ENCODE assay signal across 11 cellular contexts in genomic region chr9:71628247-71628646, GRCh38.
DNase-seq lines count a peak whose midpoint lies in the region; ATAC-seq, FAIRE-seq and TF ChIP-seq lines count a peak whose summit lies in the region.
"Had no signal": no experiment of that assay in that cellular context is flagged by ENCODE, and none has a peak within 500 bp of the region (broad histone marks: within the 10 kb centered on the region; RNA-seq: fewer than 3 reads in every experiment).

No MANE protein-coding gene starts in this region.

- no peak for ATAC-seq in CD8-positive, alpha-beta T cell
- peak; percentile 84 for ATAC-seq in K562
- ATAC-seq in lung (ENCODE audit: insufficient read depth, low FRiP score): no peak
- no peak for ATAC-seq in HG03175 (IDR thresholded peaks at IDR 0.05; ENCODE audit: unreplicated experiment)
- ATAC-seq: stimulated activated naive CD8-positive, alpha-beta T cell treated with anti-CD3 and anti-CD28 coated beads, Interleukin-15, amount 100 ng/mL, for 72 hours had no signal

- TF ChIP-seq CTCF in CD8-positive, alpha-beta T cell (IDR thresholded peaks at IDR 0.05): peak; percentile 24
- TF ChIP-seq CTCF in K562 (IDR thresholded peaks at IDR 0.05 in 2 of 3, conservative IDR thresholded peaks at IDR 0.05 in 1 of 3; ENCODE audit: insufficient read depth in 2 of 3, low read depth in 1 of 3, low read length in 3 of 3): peak; percentile 61 to 67 (median 63)
- peak; percentile 1 for TF ChIP-seq CTCF in lung (IDR thresholded peaks at IDR 0.05; ENCODE audit: control extremely low read depth, extremely low read depth)

- no peaks in the 10 kb centered on the region for H3K9me3 ChIP-seq in CD8-positive, alpha-beta T cell (ENCODE audit: low read length)
- H3K9me3 ChIP-seq in K562 (replicated peaks; ENCODE audit: control insufficient read depth, insufficient read depth, low read depth, low read length) (no peaks in the 10 kb centered on the region), lung (ENCODE audit: control insufficient read depth in 2 of 2, insufficient read depth in 1 of 2, low read length in 1 of 2) (no peaks in the 10 kb centered on the region)

- no peaks in the 10 kb centered on the region for H3K36me3 ChIP-seq in CD8-positive, alpha-beta T cell (ENCODE audit: insufficient read depth, low read length)
- H3K36me3 ChIP-seq in K562 (ENCODE audit: control insufficient read depth, insufficient read depth, low read length): no peaks in the 10 kb centered on the region
- no peaks in the 10 kb centered on the region for H3K36me3 ChIP-seq in lung (ENCODE audit: control insufficient read depth in 2 of 2, insufficient read depth in 2 of 2, low read length in 2 of 2)

- no peaks in the 10 kb centered on the region for H3K36me3 Mint-ChIP-seq in CD8-positive, alpha-beta T cell

- H3K27ac ChIP-seq in CD8-positive, alpha-beta T cell (ENCODE audit: low read depth, low read length): no peak overlapping the region
- H3K27ac ChIP-seq in K562 (ENCODE audit: extremely low read depth, low read depth, low read length) (no peak overlapping the region), lung (ENCODE audit: low read depth in 1 of 2, low read length in 1 of 2) (no peak overlapping the region), caudate nucleus (ENCODE audit: low read depth, low read length) (no peak overlapping the region)

- TF ChIP-seq EP300 in K562 (IDR thresholded peaks at IDR 0.05; ENCODE audit: low read length): no peak

- no peaks in the 10 kb centered on the region for H3K79me2 ChIP-seq in K562 (ENCODE audit: control insufficient read depth, insufficient read depth, low read length)

- DNase-seq in CD8-positive, alpha-beta T cell: no peak
- DNase-seq in HT1080 (ENCODE audit: low read depth) (peak; percentile 8), K562 (ENCODE audit: extremely low read depth in 1 of 4, low spot score in 3 of 4) (peak in 1 of 4 experiments; percentile 45), lung (ENCODE audit: low spot score) (no peak), caudate nucleus (lab: John Stamatoyannopoulos, UW) (no peak)
- DNase-seq in activated CD4-positive, CD25-positive, alpha-beta regulatory T cell treated with anti-CD3 and anti-CD28 coated beads, Interleukin-2, amount 50 U/mL, for 72 hours: no peak
- DNase-seq: NCI-H446; stimulated activated naive CD8-positive, alpha-beta T cell treated with anti-CD3 and anti-CD28 coated beads, Interleukin-15, amount 100 ng/mL, for 72 hours had no signal

- peak; percentile 73 to 86 for TF ChIP-seq RAD21 in K562 (CRISPR knock-in tag; conservative IDR thresholded peaks at IDR 0.05 in 1 of 2, IDR thresholded peaks at IDR 0.05 in 1 of 2)

- BruUV-seq in K562 (replicated peaks; lab: Mats Ljungman, UMichigan): no TSS peak

- intact Hi-C loops in CD8-positive, alpha-beta T cell (cut with DNase I, micrococcal nuclease): loop anchor here in 1 of 2 experiments (1.0 to 2.0 kb wide), 2 partner anchors 141 to 191 kb away; partner anchors contain the start of gene CEMIP2
- intact Hi-C loops in K562 (cut with micrococcal nuclease): loop anchor here (1.0 to 5.0 kb wide), 3 partner anchors 53 to 134 kb away; no protein-coding TSS in a partner anchor

- no peaks in the 10 kb centered on the region for H4K20me1 ChIP-seq in K562 (replicated peaks; ENCODE audit: control insufficient read depth, insufficient read depth, low read length)

- no peaks in the 10 kb centered on the region for H3K27me3 Mint-ChIP-seq in CD8-positive, alpha-beta T cell (ENCODE audit: low read depth)
- H3K27me3 Mint-ChIP-seq: stimulated activated naive CD8-positive, alpha-beta T cell treated with anti-CD3 and anti-CD28 coated beads, Interleukin-15, amount 100 ng/mL, for 72 hours had no signal

- POLR2A ChIA-PET in CD8-positive, alpha-beta T cell (lab: Charles Lee): no interaction called here
- POLR2A ChIA-PET in K562 (lab: Yijun Ruan, JAX): interaction anchor here (0.6 kb wide), 1 partner anchor 148 kb away, joined by 3 read pairs; no protein-coding TSS in a partner anchor

- H3K4me2 ChIP-seq in K562 (ENCODE audit: insufficient read depth, low read length): no peak overlapping the region

- no peaks in the 10 kb centered on the region for H3K4me1 ChIP-seq in CD8-positive, alpha-beta T cell (ENCODE audit: insufficient read depth, low read length)
- H3K4me1 ChIP-seq in K562 (replicated peaks in 1 of 2; ENCODE audit: control insufficient read depth in 2 of 2, insufficient read depth in 2 of 2, low read length in 2 of 2) (peaks cover 0 to 27% of the 10 kb centered on the region in 2 experiments; a peak in 3 of 5 replicates), lung (ENCODE audit: control insufficient read depth in 2 of 2, insufficient read depth in 2 of 2, low read length in 2 of 2) (peaks cover 0 to 2% of the 10 kb centered on the region in 2 donors)

- H3K4me1 Mint-ChIP-seq in CD8-positive, alpha-beta T cell (ENCODE audit: low read depth): no peaks in the 10 kb centered on the region

- 37% methylated on average over 3 of the region's 3 CpGs for WGBS in K562 (ENCODE audit: insufficient coverage, low coverage, missing lambda C conversion rate)
- 89 to 95% methylated on average over 3 of the region's 3 CpGs for whole genome bisulfite sequencing in lung, 2 donors

- no peak for TF ChIP-seq POLR2A in K562 (conservative IDR thresholded peaks at IDR 0.05)

- in situ Hi-C loops in K562 (cut with MboI): no loop called here

- H3K9ac ChIP-seq in K562 (ENCODE audit: insufficient read depth in 1 of 2, low read depth in 2 of 2, low read length in 2 of 2): no peak overlapping the region

- H3K4me3 Mint-ChIP-seq in CD8-positive, alpha-beta T cell: no peak overlapping the region
- H3K4me3 Mint-ChIP-seq: activated T-helper 1 cell treated with anti-CD3 and anti-CD28 coated beads, Interleukin-12 subunit alpha, Interleukin-12 subunit beta, Interleukin-2, Interleukin-4 antibody, amounts not matched to agents 30 ng/mL and 10 ng/mL and 1 ng/mL, durations not matched to agents 14 hours and 24 hours and 36 hours; stimulated activated naive CD8-positive, alpha-beta T cell treated with anti-CD3 and anti-CD28 coated beads, Interleukin-15, amount 100 ng/mL, for 72 hours; T-helper 2 cell treated with Interferon-gamma antibody and Interleukin-4, amounts not matched to agents 5 μg/mL and 100 μg/mL, for 36 hours had no signal

- H3K4me3 ChIP-seq in CD8-positive, alpha-beta T cell (ENCODE audit: low read depth, low read length): no peak overlapping the region
- no peak overlapping the region for H3K4me3 ChIP-seq in K562
- H3K4me3 ChIP-seq in lung: no peak overlapping the region

- H2AFZ ChIP-seq in K562 (ENCODE audit: low read depth, low read length): peak overlapping the region; percentile 81

- CTCF ChIA-PET in CD8-positive, alpha-beta T cell (lab: Charles Lee): interaction anchor here (0.9 to 2.2 kb wide), 10 partner anchors 9 to 141 kb away, joined by 3 to 9 read pairs (median 4); no protein-coding TSS in a partner anchor
- CTCF ChIA-PET in K562 (lab: Yijun Ruan, JAX; ENCODE audit: low intra/inter-chr PET ratio): no interaction called here

- H3K9me1 ChIP-seq in K562 (ENCODE audit: control insufficient read depth, insufficient read depth, low read length): no peaks in the 10 kb centered on the region

- FAIRE-seq in K562 (lab: Jason Lieb, UNC): peak; percentile 78

- no peaks in the 10 kb centered on the region for H3K9me3 Mint-ChIP-seq in CD8-positive, alpha-beta T cell
- H3K9me3 Mint-ChIP-seq: activated T-helper 1 cell treated with anti-CD3 and anti-CD28 coated beads, Interleukin-12 subunit alpha, Interleukin-12 subunit beta, Interleukin-2, Interleukin-4 antibody, amounts not matched to agents 30 ng/mL and 10 ng/mL and 1 ng/mL, durations not matched to agents 14 hours and 24 hours and 36 hours; T-helper 2 cell treated with Interferon-gamma antibody and Interleukin-4, amounts not matched to agents 5 μg/mL and 100 μg/mL, for 36 hours had no signal

- H3K27me3 ChIP-seq in CD8-positive, alpha-beta T cell (ENCODE audit: insufficient read depth, low read length): no peaks in the 10 kb centered on the region
- no peaks in the 10 kb centered on the region for H3K27me3 ChIP-seq in K562 (ENCODE audit: control insufficient read depth in 2 of 2, insufficient read depth in 2 of 2, low read length in 2 of 2)
- H3K27me3 ChIP-seq in lung (ENCODE audit: control insufficient read depth, insufficient read depth): no peaks in the 10 kb centered on the region

- H3K27ac Mint-ChIP-seq in CD8-positive, alpha-beta T cell: no peak overlapping the region
- H3K27ac Mint-ChIP-seq: activated T-helper 1 cell treated with anti-CD3 and anti-CD28 coated beads, Interleukin-12 subunit alpha, Interleukin-12 subunit beta, Interleukin-2, Interleukin-4 antibody, amounts not matched to agents 30 ng/mL and 10 ng/mL and 1 ng/mL, durations not matched to agents 14 hours and 24 hours and 36 hours; stimulated activated naive CD8-positive, alpha-beta T cell treated with anti-CD3 and anti-CD28 coated beads, Interleukin-15, amount 100 ng/mL, for 72 hours; T-helper 2 cell treated with Interferon-gamma antibody and Interleukin-4, amounts not matched to agents 5 μg/mL and 100 μg/mL, for 36 hours had no signal

TF ChIP-seq in K562, 482 proteins besides CTCF, POLR2A, EP300 and RAD21 (continues in another document):
- TF ChIP-seq DEAF1 (CRISPR knock-in tag; IDR thresholded peaks at IDR 0.05) (peak; percentile 42; the same call in 1 of the 2 replicates), SMC3 (conservative IDR thresholded peaks at IDR 0.05; ENCODE audit: insufficient read depth, low read depth, low read length) (0 out of 2 replicates have a peak, but pooled peaks have one; percentile 23), U2AF2 (optimal IDR thresholded peaks at IDR 0.05; ENCODE audit: low read depth, low read length) (no peak), KLF16 (IDR thresholded peaks at IDR 0.05) (0 out of 2 replicates have a peak, but pooled peaks have one; percentile 20)

Comparison
In these comparisons a context has a peak if more than half of its experiments do, and no peak if none do; other contexts are left out.
1. CTCF ChIP-seq: peak in every context shown above with its lines; median percentile 63 in K562; 24 in CD8-positive, alpha-beta T cell; 1 in lung.